Comparison of ENCODE assay signal across 1 cellular context in genomic region chrX:18649498-18649951, GRCh38.
A peak's percentile ranks its signal among the peaks of the same experiment; 100 is the strongest.
TF ChIP-seq lines count a peak whose summit lies in the region.

No MANE protein-coding gene starts in this region.

TF ChIP-seq in HEK293, 187 proteins besides CTCF, POLR2A, EP300 and RAD21:
- peak; percentile 58 for TF ChIP-seq KLF1 (tag by site-specific recombination; IDR thresholded peaks at IDR 0.05)
- no peak for TF ChIP-seq ZSCAN5A (tag by site-specific recombination; IDR thresholded peaks at IDR 0.05)
- peak; percentile 85 for TF ChIP-seq PRDM4 (tag by site-specific recombination; IDR thresholded peaks at IDR 0.05)
- no peak for TF ChIP-seq ZNF121 (tag by site-specific recombination; IDR thresholded peaks at IDR 0.05)
- no peak for TF ChIP-seq PRDM2 (tag by site-specific recombination; IDR thresholded peaks at IDR 0.05; ENCODE audit: borderline replicate concordance)
- TF ChIP-seq KLF7 (tag by site-specific recombination; IDR thresholded peaks at IDR 0.05; ENCODE audit: borderline replicate concordance): no peak
- no peak for TF ChIP-seq KLF17 (tag by site-specific recombination; IDR thresholded peaks at IDR 0.05)
TF ChIP-seq in HEK293: peak in this region for 2.
